In the genomic region with DNA sequence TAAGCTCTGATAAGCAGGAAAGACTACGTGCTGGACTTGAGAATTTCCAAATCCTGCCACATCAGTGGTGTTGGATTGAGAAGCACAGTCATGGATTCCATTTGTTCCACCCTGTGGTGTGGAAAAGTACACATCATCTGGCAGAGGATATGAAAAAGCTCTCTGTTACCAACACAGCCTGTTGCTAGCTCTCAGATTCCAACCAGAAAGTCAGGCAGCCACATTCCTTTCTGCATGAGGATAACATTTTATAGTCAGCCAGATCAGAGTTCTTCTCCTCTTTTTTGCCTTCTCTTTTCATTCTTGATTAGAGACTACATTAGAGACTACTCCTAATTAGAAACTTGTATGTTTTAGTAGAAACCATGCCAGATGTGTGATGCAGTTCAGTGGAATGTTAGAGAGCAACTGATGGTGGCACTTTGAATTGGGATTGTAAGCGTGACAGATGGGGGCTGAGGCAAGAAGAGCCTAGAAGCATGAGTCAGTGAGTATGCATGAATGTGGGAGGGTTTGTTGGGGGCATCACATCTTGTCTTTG, we compare ENCODE assay signal across 1 cellular context.
A peak's percentile ranks its signal among the peaks of the same experiment; 100 is the strongest.
TF ChIP-seq lines count a peak whose summit lies in the region.

No MANE protein-coding gene starts in this region.

TF ChIP-seq in SK-N-SH, 30 proteins besides CTCF, POLR2A, EP300 and RAD21 (continued from another document):
- TF ChIP-seq, protein P1, sequence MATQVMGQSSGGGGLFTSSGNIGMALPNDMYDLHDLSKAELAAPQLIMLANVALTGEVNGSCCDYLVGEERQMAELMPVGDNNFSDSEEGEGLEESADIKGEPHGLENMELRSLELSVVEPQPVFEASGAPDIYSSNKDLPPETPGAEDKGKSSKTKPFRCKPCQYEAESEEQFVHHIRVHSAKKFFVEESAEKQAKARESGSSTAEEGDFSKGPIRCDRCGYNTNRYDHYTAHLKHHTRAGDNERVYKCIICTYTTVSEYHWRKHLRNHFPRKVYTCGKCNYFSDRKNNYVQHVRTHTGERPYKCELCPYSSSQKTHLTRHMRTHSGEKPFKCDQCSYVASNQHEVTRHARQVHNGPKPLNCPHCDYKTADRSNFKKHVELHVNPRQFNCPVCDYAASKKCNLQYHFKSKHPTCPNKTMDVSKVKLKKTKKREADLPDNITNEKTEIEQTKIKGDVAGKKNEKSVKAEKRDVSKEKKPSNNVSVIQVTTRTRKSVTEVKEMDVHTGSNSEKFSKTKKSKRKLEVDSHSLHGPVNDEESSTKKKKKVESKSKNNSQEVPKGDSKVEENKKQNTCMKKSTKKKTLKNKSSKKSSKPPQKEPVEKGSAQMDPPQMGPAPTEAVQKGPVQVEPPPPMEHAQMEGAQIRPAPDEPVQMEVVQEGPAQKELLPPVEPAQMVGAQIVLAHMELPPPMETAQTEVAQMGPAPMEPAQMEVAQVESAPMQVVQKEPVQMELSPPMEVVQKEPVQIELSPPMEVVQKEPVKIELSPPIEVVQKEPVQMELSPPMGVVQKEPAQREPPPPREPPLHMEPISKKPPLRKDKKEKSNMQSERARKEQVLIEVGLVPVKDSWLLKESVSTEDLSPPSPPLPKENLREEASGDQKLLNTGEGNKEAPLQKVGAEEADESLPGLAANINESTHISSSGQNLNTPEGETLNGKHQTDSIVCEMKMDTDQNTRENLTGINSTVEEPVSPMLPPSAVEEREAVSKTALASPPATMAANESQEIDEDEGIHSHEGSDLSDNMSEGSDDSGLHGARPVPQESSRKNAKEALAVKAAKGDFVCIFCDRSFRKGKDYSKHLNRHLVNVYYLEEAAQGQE (IDR thresholded peaks at IDR 0.05; ENCODE audit: low read depth, low read length): no peak
- TF ChIP-seq JUND (IDR thresholded peaks at IDR 0.05) (peak; percentile 18; the same call in 1 of the 2 replicates), ELF1 (IDR thresholded peaks at IDR 0.05) (no peak)
- TF ChIP-seq, protein P2, sequence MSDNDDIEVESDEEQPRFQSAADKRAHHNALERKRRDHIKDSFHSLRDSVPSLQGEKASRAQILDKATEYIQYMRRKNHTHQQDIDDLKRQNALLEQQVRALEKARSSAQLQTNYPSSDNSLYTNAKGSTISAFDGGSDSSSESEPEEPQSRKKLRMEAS (IDR thresholded peaks at IDR 0.05; ENCODE audit: low read depth): no peak
- TF ChIP-seq, protein P3, sequence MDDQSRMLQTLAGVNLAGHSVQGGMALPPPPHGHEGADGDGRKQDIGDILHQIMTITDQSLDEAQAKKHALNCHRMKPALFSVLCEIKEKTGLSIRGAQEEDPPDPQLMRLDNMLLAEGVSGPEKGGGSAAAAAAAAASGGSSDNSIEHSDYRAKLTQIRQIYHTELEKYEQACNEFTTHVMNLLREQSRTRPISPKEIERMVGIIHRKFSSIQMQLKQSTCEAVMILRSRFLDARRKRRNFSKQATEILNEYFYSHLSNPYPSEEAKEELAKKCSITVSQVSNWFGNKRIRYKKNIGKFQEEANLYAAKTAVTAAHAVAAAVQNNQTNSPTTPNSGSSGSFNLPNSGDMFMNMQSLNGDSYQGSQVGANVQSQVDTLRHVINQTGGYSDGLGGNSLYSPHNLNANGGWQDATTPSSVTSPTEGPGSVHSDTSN (IDR thresholded peaks at IDR 0.05): peak; percentile 44
- TF ChIP-seq, protein P4, sequence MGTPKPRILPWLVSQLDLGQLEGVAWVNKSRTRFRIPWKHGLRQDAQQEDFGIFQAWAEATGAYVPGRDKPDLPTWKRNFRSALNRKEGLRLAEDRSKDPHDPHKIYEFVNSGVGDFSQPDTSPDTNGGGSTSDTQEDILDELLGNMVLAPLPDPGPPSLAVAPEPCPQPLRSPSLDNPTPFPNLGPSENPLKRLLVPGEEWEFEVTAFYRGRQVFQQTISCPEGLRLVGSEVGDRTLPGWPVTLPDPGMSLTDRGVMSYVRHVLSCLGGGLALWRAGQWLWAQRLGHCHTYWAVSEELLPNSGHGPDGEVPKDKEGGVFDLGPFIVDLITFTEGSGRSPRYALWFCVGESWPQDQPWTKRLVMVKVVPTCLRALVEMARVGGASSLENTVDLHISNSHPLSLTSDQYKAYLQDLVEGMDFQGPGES (IDR thresholded peaks at IDR 0.05; ENCODE audit: low read depth, low read length): no peak
- TF ChIP-seq, protein P5, sequence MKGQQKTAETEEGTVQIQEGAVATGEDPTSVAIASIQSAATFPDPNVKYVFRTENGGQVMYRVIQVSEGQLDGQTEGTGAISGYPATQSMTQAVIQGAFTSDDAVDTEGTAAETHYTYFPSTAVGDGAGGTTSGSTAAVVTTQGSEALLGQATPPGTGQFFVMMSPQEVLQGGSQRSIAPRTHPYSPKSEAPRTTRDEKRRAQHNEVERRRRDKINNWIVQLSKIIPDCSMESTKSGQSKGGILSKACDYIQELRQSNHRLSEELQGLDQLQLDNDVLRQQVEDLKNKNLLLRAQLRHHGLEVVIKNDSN (IDR thresholded peaks at IDR 0.05; ENCODE audit: borderline replicate concordance, low read depth): no peak
- TF ChIP-seq, protein P6, sequence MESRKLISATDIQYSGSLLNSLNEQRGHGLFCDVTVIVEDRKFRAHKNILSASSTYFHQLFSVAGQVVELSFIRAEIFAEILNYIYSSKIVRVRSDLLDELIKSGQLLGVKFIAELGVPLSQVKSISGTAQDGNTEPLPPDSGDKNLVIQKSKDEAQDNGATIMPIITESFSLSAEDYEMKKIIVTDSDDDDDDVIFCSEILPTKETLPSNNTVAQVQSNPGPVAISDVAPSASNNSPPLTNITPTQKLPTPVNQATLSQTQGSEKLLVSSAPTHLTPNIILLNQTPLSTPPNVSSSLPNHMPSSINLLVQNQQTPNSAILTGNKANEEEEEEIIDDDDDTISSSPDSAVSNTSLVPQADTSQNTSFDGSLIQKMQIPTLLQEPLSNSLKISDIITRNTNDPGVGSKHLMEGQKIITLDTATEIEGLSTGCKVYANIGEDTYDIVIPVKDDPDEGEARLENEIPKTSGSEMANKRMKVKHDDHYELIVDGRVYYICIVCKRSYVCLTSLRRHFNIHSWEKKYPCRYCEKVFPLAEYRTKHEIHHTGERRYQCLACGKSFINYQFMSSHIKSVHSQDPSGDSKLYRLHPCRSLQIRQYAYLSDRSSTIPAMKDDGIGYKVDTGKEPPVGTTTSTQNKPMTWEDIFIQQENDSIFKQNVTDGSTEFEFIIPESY (IDR thresholded peaks at IDR 0.05; ENCODE audit: borderline replicate concordance, low read depth): no peak
